In genomic region chrX:16917120-16917519, GRCh38 we compare ENCODE assay signal across 25 cellular contexts.
"Had no signal": no experiment of that assay in that cellular context is flagged by ENCODE, and none has a peak within 500 bp of the region (broad histone marks: within the 10 kb centered on the region; RNA-seq: fewer than 3 reads in every experiment).

No MANE protein-coding gene starts in this region.

- FAIRE-seq: endometrium, islet of Langerhans, keratinocyte had no signal

- H3K4me3 Mint-ChIP-seq: dendritic cell treated with granulocyte-macrophage colony-stimulating factor and Interleukin-4, amounts not matched to agents 40 ng/mL and 50 ng/mL, for 4 days; effector memory CD8-positive, alpha-beta T cell; endodermal cell; mesothelial cell of epicardium had no signal

- H3K4me1 ChIP-seq: colonic mucosa, esophagus squamous epithelium, gastrocnemius medialis, heart right ventricle, left lung, lower lobe of right lung had no signal

- H3K4me3 ChIP-seq: colonic mucosa, esophagus squamous epithelium, gastrocnemius medialis, heart right ventricle, left lung, lower lobe of right lung had no signal

- H3K36me3 Mint-ChIP-seq: mesothelial cell of epicardium had no signal

- H3K9me3 Mint-ChIP-seq: dendritic cell treated with granulocyte-macrophage colony-stimulating factor and Interleukin-4, amounts not matched to agents 40 ng/mL and 50 ng/mL, for 4 days; effector memory CD8-positive, alpha-beta T cell; endodermal cell had no signal

- H3K36me3 ChIP-seq: colonic mucosa, esophagus squamous epithelium, gastrocnemius medialis, heart right ventricle, left lung, lower lobe of right lung had no signal

- H3K27me3 ChIP-seq: colonic mucosa, esophagus squamous epithelium had no signal

- H3K27ac ChIP-seq: colonic mucosa, epithelial cell of prostate, esophagus squamous epithelium, gastrocnemius medialis, heart right ventricle, left lung, lower lobe of right lung had no signal

- DNase-seq: colonic mucosa; cortex of kidney; effector CD8-positive, alpha-beta T cell; effector memory CD8-positive, alpha-beta T cell; endodermal cell; erythroblast; esophagus squamous epithelium; foreskin fibroblast; foreskin melanocyte; gastrocnemius medialis; glutamatergic neuron; heart right ventricle; hippocampal formation; left cardiac atrium; left lung; left ventricle myocardium superior; lower lobe of right lung; mesenchymal stem cell had no signal

- H3K9me3 ChIP-seq: colonic mucosa, esophagus squamous epithelium, gastrocnemius medialis, heart right ventricle, left lung, lower lobe of right lung had no signal

- H3K27ac Mint-ChIP-seq: dendritic cell treated with granulocyte-macrophage colony-stimulating factor and Interleukin-4, amounts not matched to agents 40 ng/mL and 50 ng/mL, for 4 days; effector memory CD8-positive, alpha-beta T cell; endodermal cell; mesothelial cell of epicardium had no signal

- ATAC-seq: effector memory CD8-positive, alpha-beta T cell; esophagus mucosa; gastrocnemius medialis; heart right ventricle; left cardiac atrium; left lung; left ventricle myocardium superior; lower lobe of right lung had no signal
